8 cellular contexts compared by ENCODE assay signal in the genomic region with DNA sequence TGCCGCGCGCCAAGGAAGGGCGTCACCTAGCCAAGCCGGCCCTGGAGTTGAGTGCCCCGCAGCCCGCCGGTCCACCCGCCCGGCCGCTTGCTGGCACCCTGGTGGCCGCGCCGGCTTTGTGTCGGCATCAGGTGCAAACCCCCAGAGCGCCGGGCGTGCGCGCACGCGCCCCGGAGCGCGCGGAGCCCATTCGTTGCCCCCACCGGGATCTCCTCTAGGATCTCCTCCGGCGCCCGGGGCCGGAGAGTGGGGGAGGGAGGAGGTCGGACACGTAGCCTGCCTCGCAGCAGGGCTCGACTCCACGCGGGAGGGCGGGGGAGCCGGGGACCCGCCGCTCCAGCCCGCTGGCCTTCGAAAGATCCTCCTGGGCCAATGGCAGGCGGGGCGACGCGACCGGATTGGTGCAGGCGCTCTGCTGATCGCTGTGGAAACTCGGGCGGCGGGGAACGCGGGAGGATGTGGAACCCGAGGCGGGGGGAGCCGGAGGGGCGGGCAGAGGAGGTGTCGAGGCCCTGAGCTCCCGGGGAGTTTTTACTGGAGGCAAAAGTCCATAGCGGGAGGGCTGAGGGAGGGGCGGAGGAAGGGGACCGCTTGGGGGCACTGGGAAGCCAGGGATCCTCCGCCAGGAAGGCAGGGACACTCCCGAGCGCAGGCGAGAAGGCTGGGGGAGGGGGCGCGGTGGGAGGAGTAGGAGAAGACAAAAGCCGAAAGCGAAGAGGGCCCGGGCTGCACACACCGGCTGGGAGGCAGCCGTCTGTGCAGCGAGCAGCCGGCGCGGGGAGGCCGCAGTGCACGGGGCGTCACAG. TPM values are rescaled to one million over a fixed set of nuclear protein-coding genes. Genes with fewer than 3 reads are reported as not detected.
A peak's percentile ranks its signal among the peaks of the same experiment; 100 is the strongest.
DNase-seq lines count a peak whose midpoint lies in the region; ATAC-seq and TF ChIP-seq lines count a peak whose summit lies in the region.

TSS of gene FADS2 (plus strand) at position 728 of the 806 bp plus-strand sequence. CDS start 91 bp downstream, outside the sequence.

- peak within 1 kb of the TSS; percentile 40 to 84 for H3K9ac ChIP-seq in duodenal mucosa (ENCODE audit: low read depth in 1 of 2, low read length in 2 of 2)
- peak within 1 kb of the TSS in 1 of 2 donors; percentile 48 for H3K9ac ChIP-seq in liver (ENCODE audit: low read depth in 1 of 2, low read length in 2 of 2)

- peak in 1 of 2 donors; percentile 18 for TF ChIP-seq RAD21 in liver (IDR thresholded peaks at IDR 0.05)

- H3K27me3 ChIP-seq in duodenal mucosa (ENCODE audit: control insufficient read depth in 1 of 2, insufficient read depth in 2 of 2, low read length in 2 of 2) = peaks cover 0 to 13% of the 10 kb centered on the region in 2 donors
- H3K27me3 ChIP-seq in liver (ENCODE audit: control insufficient read depth in 4 of 4, insufficient read depth in 4 of 4, low read length in 3 of 4) = no peaks in the 10 kb centered on the region

- no peak for TF ChIP-seq CTCF in liver (IDR thresholded peaks at IDR 0.05; ENCODE audit: low read depth, low read length, missing input control)

- H3K27ac ChIP-seq in duodenal mucosa (ENCODE audit: low read depth, low read length) (peak within 1 kb of the TSS; percentile 71), liver (ENCODE audit: low read depth in 1 of 2, low read length in 2 of 2) (peak within 1 kb of the TSS; percentile 83 to 88)

- H3K4me3 ChIP-seq in duodenal mucosa (ENCODE audit: low read depth in 1 of 2, low read length in 2 of 2) (peak within 1 kb of the TSS; percentile 71 to 90), liver (ENCODE audit: low read depth in 1 of 3, low read length in 3 of 3) (peak within 1 kb of the TSS; percentile 67 to 75 (median 70))

- WGBS in liver = under 1% methylated on average over 83 of the region's 83 CpGs

- H3K4me1 ChIP-seq in duodenal mucosa (ENCODE audit: control insufficient read depth in 1 of 2, insufficient read depth in 2 of 2, low read length in 2 of 2) (peaks cover 13 to 48% of the 10 kb centered on the region in 2 donors), liver (ENCODE audit: control insufficient read depth in 4 of 4, insufficient read depth in 4 of 4, low read length in 3 of 4) (peaks cover 10 to 57% (median 49%) of the 10 kb centered on the region in 4 donors)

- H3K9me3 ChIP-seq in duodenal mucosa (ENCODE audit: control insufficient read depth in 1 of 2, low read length in 2 of 2) = no peaks in the 10 kb centered on the region
- H3K9me3 ChIP-seq in liver (ENCODE audit: control insufficient read depth in 4 of 4, low read length in 3 of 4) = no peaks in the 10 kb centered on the region

- ATAC-seq in GM19023 (IDR thresholded peaks at IDR 0.05; ENCODE audit: unreplicated experiment) (peak; percentile 64), HG03175 (IDR thresholded peaks at IDR 0.05; ENCODE audit: unreplicated experiment) (peak; percentile 75)

- DNase-seq in AG08395 (ENCODE audit: low spot score) (peak; percentile 91), NCI-H460 (ENCODE audit: extremely low read depth, low read depth) (no peak)
- peak; percentile 53 for DNase-seq in activated CD4-positive, alpha-beta T cell treated with anti-CD3 and anti-CD28 coated beads, Interleukin-2, amount 50 U/mL, for 1 hour
- peak; percentile 53 to 69 for DNase-seq in stimulated activated CD4-positive, alpha-beta T cell treated with anti-CD3 and anti-CD28 coated beads, Interleukin-2, amount 100 ng/mL, for 48 hours

- H3K36me3 ChIP-seq in duodenal mucosa (ENCODE audit: control insufficient read depth in 1 of 2, insufficient read depth in 2 of 2, low read length in 2 of 2) = no peaks in the 10 kb centered on the region
- no peaks in the 10 kb centered on the region for H3K36me3 ChIP-seq in liver (ENCODE audit: control insufficient read depth in 4 of 4, insufficient read depth in 3 of 4, low read depth in 1 of 4, low read length in 3 of 4)

TF ChIP-seq in liver, 16 proteins besides CTCF, POLR2A, EP300 and RAD21:
- TF ChIP-seq ZBTB33 (IDR thresholded peaks at IDR 0.05) = no peak
- TF ChIP-seq HNF4A (conservative IDR thresholded peaks at IDR 0.05) = peak in 1 of 2 donors; percentile 72
- peak; percentile 53 for TF ChIP-seq REST (IDR thresholded peaks at IDR 0.05)
- no peak for TF ChIP-seq FOXA1 (IDR thresholded peaks at IDR 0.05)
- TF ChIP-seq, protein P1, sequence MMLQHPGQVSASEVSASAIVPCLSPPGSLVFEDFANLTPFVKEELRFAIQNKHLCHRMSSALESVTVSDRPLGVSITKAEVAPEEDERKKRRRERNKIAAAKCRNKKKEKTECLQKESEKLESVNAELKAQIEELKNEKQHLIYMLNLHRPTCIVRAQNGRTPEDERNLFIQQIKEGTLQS (IDR thresholded peaks at IDR 0.05) = no peak
- TF ChIP-seq FOXA2 (IDR thresholded peaks at IDR 0.05) = no peak
- TF ChIP-seq JUND (IDR thresholded peaks at IDR 0.05) = no peak
- peak; percentile 29 for TF ChIP-seq MAX (IDR thresholded peaks at IDR 0.05)
- TF ChIP-seq HNF4G (IDR thresholded peaks at IDR 0.05) = no peak
- peak; percentile 64 for TF ChIP-seq YY1 (IDR thresholded peaks at IDR 0.05)
- no peak for TF ChIP-seq EGR1 (IDR thresholded peaks at IDR 0.05; ENCODE audit: low read depth in 2 of 2)
- TF ChIP-seq NR2F2 (IDR thresholded peaks at IDR 0.05) = no peak
- peak in 1 of 2 donors; percentile 76 for TF ChIP-seq GABPA (IDR thresholded peaks at IDR 0.05 in 1 of 2, conservative IDR thresholded peaks at IDR 0.05 in 1 of 2)
- peak; percentile 4 to 51 for TF ChIP-seq RXRA (IDR thresholded peaks at IDR 0.05)
- no peak for TF ChIP-seq TAF1 (conservative IDR thresholded peaks at IDR 0.05)
- peak; percentile 39 for TF ChIP-seq SP1 (IDR thresholded peaks at IDR 0.05)

RNA-seq across cellular contexts. Expression of gene FADS2, which starts in this region (rescaled TPM):
- total RNA-seq in NCI-H460 (2014; rRNA removed; shearing (Covaris generic)) = 19.3 and 23.1 TPM in 2 replicates
- polyA plus RNA-seq in NCI-H460 (2014; cell fraction: nucleus; rRNA removed) = 72.9 and 89.1 TPM in 2 replicates
- 100 to 1,000 TPM in 1 of 2 donors, 10 to 100 TPM in 1; 65.4 to 281 TPM for total RNA-seq in liver
- 100 to 1,000 TPM in 1 of 2 donors, 1 to 10 TPM in 1; 2.8 to 104 TPM for polyA plus RNA-seq in liver
